26 cellular contexts compared by ENCODE assay signal in the genomic region with DNA sequence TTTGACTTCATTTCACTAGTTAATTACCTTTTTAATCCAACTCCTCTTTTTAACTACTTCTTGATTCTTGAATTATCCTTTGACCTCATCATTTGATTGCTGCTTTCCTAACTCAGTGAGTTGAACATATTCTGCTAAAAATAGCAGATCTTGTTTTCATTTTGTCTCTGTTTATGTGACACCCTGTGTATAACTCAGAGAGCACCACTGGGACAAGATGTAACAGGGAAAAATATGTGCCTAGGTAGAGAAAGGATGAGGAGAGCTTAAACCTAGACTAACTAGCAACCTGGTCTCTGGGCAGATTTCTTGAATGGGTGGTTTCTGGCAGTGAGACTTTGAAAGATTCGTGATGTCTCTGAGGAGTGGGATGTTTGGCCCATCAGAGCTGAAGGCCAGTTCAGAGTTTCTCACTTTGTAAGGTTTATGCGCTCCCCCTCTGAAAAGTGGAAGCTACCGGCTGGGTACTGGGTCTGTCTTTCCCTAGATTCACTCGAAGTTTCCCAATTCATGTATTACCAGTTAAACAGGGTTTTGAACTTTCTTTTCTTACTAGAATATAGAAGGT.
DNase-seq lines count a peak whose midpoint lies in the region; ATAC-seq, FAIRE-seq and TF ChIP-seq lines count a peak whose summit lies in the region.
"Had no signal": no experiment of that assay in that cellular context is flagged by ENCODE, and none has a peak within 500 bp of the region (broad histone marks: within the 10 kb centered on the region; RNA-seq: fewer than 3 reads in every experiment).

No MANE protein-coding gene starts in this region.

- no peak for TF ChIP-seq POLR2A in heart left ventricle (IDR thresholded peaks at IDR 0.05)
- TF ChIP-seq POLR2A in gastrocnemius medialis (IDR thresholded peaks at IDR 0.05) = peak in 1 of 2 donors; percentile 28

- no peaks in the 10 kb centered on the region for H3K27me3 Mint-ChIP-seq in mesothelial cell of epicardium (ENCODE audit: low read depth)

- TF ChIP-seq CTCF in heart left ventricle (IDR thresholded peaks at IDR 0.05) = no peak
- TF ChIP-seq CTCF in HEK293 (tag by site-specific recombination; IDR thresholded peaks at IDR 0.05) = no peak
- no peak for TF ChIP-seq CTCF in mesothelial cell of epicardium (IDR thresholded peaks at IDR 0.05; ENCODE audit: unreplicated experiment)
- TF ChIP-seq CTCF in gastrocnemius medialis (IDR thresholded peaks at IDR 0.05 in 4 of 5, conservative IDR thresholded peaks at IDR 0.05 in 1 of 5) = no peak
- TF ChIP-seq CTCF in D721Med (IDR thresholded peaks at IDR 0.05; ENCODE audit: insufficient read depth, missing control alignments) = no peak

- H3K4me3 ChIP-seq in heart left ventricle = no peak overlapping the region
- no peak overlapping the region for H3K4me3 ChIP-seq in right cardiac atrium (ENCODE audit: low read length)
- no peak overlapping the region for H3K4me3 ChIP-seq in HEK293 (ENCODE audit: low read depth, low read length)
- peak overlapping the region in 2 of 4 donors; percentile 15 to 23 for H3K4me3 ChIP-seq in gastrocnemius medialis
- H3K4me3 ChIP-seq: A549; BLaER1 treated with 17β-estradiol and CSF1 and Interleukin-3, amounts not matched to agents 10 nM and 100 nM; GM23248 had no signal

- in situ Hi-C loops in gastrocnemius medialis (cut with MboI; ENCODE audit: low sequenced_read_pairs in 4 of 4) = no loop called here

- peak; percentile 40 to 66 (median 54) for ATAC-seq in heart left ventricle
- ATAC-seq in right cardiac atrium = no peak
- ATAC-seq in gastrocnemius medialis = peak; percentile 47 to 92
- no peak for ATAC-seq in HG03457 (IDR thresholded peaks at IDR 0.05; ENCODE audit: unreplicated experiment)
- ATAC-seq: A549 had no signal

- DNase-seq in heart left ventricle (no peak), right cardiac atrium (no peak), mesothelial cell of epicardium (ENCODE audit: low spot score in 2 of 2, unreplicated experiment in 2 of 2) (no peak), gastrocnemius medialis (no peak), D721Med (ENCODE audit: insufficient read length, low spot score) (no peak)
- DNase-seq: 8988T; ACHN; AML-193; BE2C; Calu3; CD4-positive, alpha-beta T cell; CD8-positive, alpha-beta memory T cell; DMS153; DND-41; GM23248; H7; HCEC 1CT had no signal

- FAIRE-seq in D721Med (lab: Jason Lieb, UNC) = no peak
- FAIRE-seq: A549, G401.6, GM12892, GM19239, H1 had no signal

- H3K9me3 Mint-ChIP-seq in mesothelial cell of epicardium = no peaks in the 10 kb centered on the region
- H3K9me3 Mint-ChIP-seq: CD14-positive monocyte; CD4-positive, alpha-beta T cell; CD8-positive, alpha-beta memory T cell had no signal

- POLR2A ChIA-PET in HEK293 (lab: Yijun Ruan, JAX) = no interaction called here

- H3K36me3 ChIP-seq in heart left ventricle = no peaks in the 10 kb centered on the region
- H3K36me3 ChIP-seq in HEK293 (ENCODE audit: control insufficient read depth in 2 of 2, insufficient read depth in 1 of 2, low read length in 2 of 2) = no peaks in the 10 kb centered on the region
- H3K36me3 ChIP-seq in gastrocnemius medialis = no peaks in the 10 kb centered on the region
- H3K36me3 ChIP-seq: BE2C; BLaER1 treated with 17β-estradiol and CSF1 and Interleukin-3, amounts not matched to agents 10 nM and 100 nM had no signal

- intact Hi-C loops in heart left ventricle (cut with DNase I) = loop anchor here in 2 of 10 donors (5.0 to 10.0 kb wide), 2 partner anchors 61 to 63 kb away; a partner anchor contains a TSS
- intact Hi-C loops in right cardiac atrium (cut with DNase I) = no loop called here
- intact Hi-C loops in gastrocnemius medialis (cut with DNase I; ENCODE audit: low total_unique reads) = loop anchor here (2.0 kb wide), 1 partner anchor 63 kb away; a partner anchor contains a TSS

- WGBS in heart left ventricle, 4 donors = 83 to 92% (median 90%) methylated on average over 4 of the region's 4 CpGs
- WGBS in right cardiac atrium = 86% methylated on average over 4 of the region's 4 CpGs

- peaks cover 0 to 24% (median under 1%) of the 10 kb centered on the region in 12 donors for H3K4me1 ChIP-seq in heart left ventricle
- H3K4me1 ChIP-seq in right cardiac atrium (ENCODE audit: control insufficient read depth, insufficient read depth, low read length) = peaks cover 8% of the 10 kb centered on the region
- no peaks in the 10 kb centered on the region for H3K4me1 ChIP-seq in HEK293 (ENCODE audit: control insufficient read depth, insufficient read depth, low read length)
- peaks cover 73% of the 10 kb centered on the region in 2 donors for H3K4me1 ChIP-seq in gastrocnemius medialis
- H3K4me1 ChIP-seq: BE2C; BLaER1 treated with 17β-estradiol and CSF1 and Interleukin-3, amounts not matched to agents 10 nM and 100 nM had no signal

- no peaks in the 10 kb centered on the region for H3K9me3 ChIP-seq in heart left ventricle
- H3K9me3 ChIP-seq in right cardiac atrium (ENCODE audit: control insufficient read depth, low read length) = no peaks in the 10 kb centered on the region
- no peaks in the 10 kb centered on the region for H3K9me3 ChIP-seq in HEK293 (ENCODE audit: control insufficient read depth, insufficient read depth, low read depth, low read length)
- no peaks in the 10 kb centered on the region for H3K9me3 ChIP-seq in gastrocnemius medialis
- H3K9me3 ChIP-seq: A549; BE2C; BLaER1 treated with 17β-estradiol and CSF1 and Interleukin-3, amounts not matched to agents 10 nM and 100 nM had no signal

- no peaks in the 10 kb centered on the region for H3K36me3 Mint-ChIP-seq in mesothelial cell of epicardium
- H3K36me3 Mint-ChIP-seq: CD14-positive monocyte; CD8-positive, alpha-beta memory T cell had no signal

- peaks cover 39% of the 10 kb centered on the region for H3K4me1 Mint-ChIP-seq in mesothelial cell of epicardium
- H3K4me1 Mint-ChIP-seq: CD14-positive monocyte; CD8-positive, alpha-beta memory T cell had no signal

- peak overlapping the region in 2 of 12 donors; percentile 12 to 41 for H3K27ac ChIP-seq in heart left ventricle
- H3K27ac ChIP-seq in right cardiac atrium (ENCODE audit: low read length) = no peak overlapping the region
- H3K27ac ChIP-seq in HEK293 (ENCODE audit: extremely low read depth, low read depth, low read length) = no peak overlapping the region
- H3K27ac ChIP-seq in gastrocnemius medialis = peak overlapping the region; percentile 72 to 90 (median 78)
- H3K27ac ChIP-seq: BLaER1 treated with 17β-estradiol and CSF1 and Interleukin-3, amounts not matched to agents 10 nM and 100 nM; GM23248 had no signal

- no peak overlapping the region for H3K4me3 Mint-ChIP-seq in mesothelial cell of epicardium
- H3K4me3 Mint-ChIP-seq: CD14-positive monocyte; CD4-positive, alpha-beta T cell; CD8-positive, alpha-beta memory T cell had no signal

- H3K27me3 ChIP-seq in heart left ventricle (no peaks in the 10 kb centered on the region), right cardiac atrium (ENCODE audit: control insufficient read depth, insufficient read depth) (no peaks in the 10 kb centered on the region), gastrocnemius medialis (no peaks in the 10 kb centered on the region)
- H3K27me3 ChIP-seq: BLaER1 treated with 17β-estradiol and CSF1 and Interleukin-3, amounts not matched to agents 10 nM and 100 nM had no signal

- H3K27ac Mint-ChIP-seq in mesothelial cell of epicardium = peak overlapping the region; percentile 2
- H3K27ac Mint-ChIP-seq: CD4-positive, alpha-beta T cell had no signal

- CTCF ChIA-PET in HEK293 (lab: Yijun Ruan, JAX) = no interaction called here

TF ChIP-seq in HEK293, 187 proteins besides CTCF, POLR2A, EP300 and RAD21:
- TF ChIP-seq, protein P1, sequence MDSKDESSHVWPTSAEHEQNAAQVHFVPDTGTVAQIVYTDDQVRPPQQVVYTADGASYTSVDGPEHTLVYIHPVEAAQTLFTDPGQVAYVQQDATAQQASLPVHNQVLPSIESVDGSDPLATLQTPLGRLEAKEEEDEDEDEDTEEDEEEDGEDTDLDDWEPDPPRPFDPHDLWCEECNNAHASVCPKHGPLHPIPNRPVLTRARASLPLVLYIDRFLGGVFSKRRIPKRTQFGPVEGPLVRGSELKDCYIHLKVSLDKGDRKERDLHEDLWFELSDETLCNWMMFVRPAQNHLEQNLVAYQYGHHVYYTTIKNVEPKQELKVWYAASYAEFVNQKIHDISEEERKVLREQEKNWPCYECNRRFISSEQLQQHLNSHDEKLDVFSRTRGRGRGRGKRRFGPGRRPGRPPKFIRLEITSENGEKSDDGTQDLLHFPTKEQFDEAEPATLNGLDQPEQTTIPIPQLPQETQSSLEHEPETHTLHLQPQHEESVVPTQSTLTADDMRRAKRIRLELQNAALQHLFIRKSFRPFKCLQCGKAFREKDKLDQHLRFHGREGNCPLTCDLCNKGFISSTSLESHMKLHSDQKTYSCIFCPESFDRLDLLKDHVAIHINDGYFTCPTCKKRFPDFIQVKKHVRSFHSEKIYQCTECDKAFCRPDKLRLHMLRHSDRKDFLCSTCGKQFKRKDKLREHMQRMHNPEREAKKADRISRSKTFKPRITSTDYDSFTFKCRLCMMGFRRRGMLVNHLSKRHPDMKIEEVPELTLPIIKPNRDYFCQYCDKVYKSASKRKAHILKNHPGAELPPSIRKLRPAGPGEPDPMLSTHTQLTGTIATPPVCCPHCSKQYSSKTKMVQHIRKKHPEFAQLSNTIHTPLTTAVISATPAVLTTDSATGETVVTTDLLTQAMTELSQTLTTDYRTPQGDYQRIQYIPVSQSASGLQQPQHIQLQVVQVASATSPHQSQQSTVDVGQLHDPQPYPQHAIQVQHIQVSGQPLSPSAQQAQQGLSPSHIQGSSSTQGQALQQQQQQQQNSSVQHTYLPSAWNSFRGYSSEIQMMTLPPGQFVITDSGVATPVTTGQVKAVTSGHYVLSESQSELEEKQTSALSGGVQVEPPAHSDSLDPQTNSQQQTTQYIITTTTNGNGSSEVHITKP (tag by site-specific recombination; IDR thresholded peaks at IDR 0.05) = peak; percentile 57
- TF ChIP-seq ZNF843 (tag by site-specific recombination; IDR thresholded peaks at IDR 0.05) = no peak
- TF ChIP-seq ZNF501 (tag by site-specific recombination; IDR thresholded peaks at IDR 0.05) = no peak
- TF ChIP-seq ZNF416 (tag by site-specific recombination; IDR thresholded peaks at IDR 0.05) = no peak
- no peak for TF ChIP-seq ZNF571 (tag by site-specific recombination; IDR thresholded peaks at IDR 0.05)
- no peak for TF ChIP-seq ZNF555 (tag by site-specific recombination; conservative IDR thresholded peaks at IDR 0.05)
- TF ChIP-seq, protein P2, sequence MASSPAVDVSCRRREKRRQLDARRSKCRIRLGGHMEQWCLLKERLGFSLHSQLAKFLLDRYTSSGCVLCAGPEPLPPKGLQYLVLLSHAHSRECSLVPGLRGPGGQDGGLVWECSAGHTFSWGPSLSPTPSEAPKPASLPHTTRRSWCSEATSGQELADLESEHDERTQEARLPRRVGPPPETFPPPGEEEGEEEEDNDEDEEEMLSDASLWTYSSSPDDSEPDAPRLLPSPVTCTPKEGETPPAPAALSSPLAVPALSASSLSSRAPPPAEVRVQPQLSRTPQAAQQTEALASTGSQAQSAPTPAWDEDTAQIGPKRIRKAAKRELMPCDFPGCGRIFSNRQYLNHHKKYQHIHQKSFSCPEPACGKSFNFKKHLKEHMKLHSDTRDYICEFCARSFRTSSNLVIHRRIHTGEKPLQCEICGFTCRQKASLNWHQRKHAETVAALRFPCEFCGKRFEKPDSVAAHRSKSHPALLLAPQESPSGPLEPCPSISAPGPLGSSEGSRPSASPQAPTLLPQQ (tag by site-specific recombination; IDR thresholded peaks at IDR 0.05) = no peak

Comparison
In these comparisons a context has a peak if more than half of its experiments do, and no peak if none do; other contexts are left out.
1. ATAC-seq: peak in heart left ventricle (4 of 4) and gastrocnemius medialis (2 of 2); none in right cardiac atrium (0 of 2) and HG03457 (single experiment).
2. H3K27ac ChIP-seq: peak in gastrocnemius medialis (4 of 4); none in right cardiac atrium (single experiment) and HEK293 (single experiment).